8 cellular contexts compared by ENCODE assay signal in the genomic region with DNA sequence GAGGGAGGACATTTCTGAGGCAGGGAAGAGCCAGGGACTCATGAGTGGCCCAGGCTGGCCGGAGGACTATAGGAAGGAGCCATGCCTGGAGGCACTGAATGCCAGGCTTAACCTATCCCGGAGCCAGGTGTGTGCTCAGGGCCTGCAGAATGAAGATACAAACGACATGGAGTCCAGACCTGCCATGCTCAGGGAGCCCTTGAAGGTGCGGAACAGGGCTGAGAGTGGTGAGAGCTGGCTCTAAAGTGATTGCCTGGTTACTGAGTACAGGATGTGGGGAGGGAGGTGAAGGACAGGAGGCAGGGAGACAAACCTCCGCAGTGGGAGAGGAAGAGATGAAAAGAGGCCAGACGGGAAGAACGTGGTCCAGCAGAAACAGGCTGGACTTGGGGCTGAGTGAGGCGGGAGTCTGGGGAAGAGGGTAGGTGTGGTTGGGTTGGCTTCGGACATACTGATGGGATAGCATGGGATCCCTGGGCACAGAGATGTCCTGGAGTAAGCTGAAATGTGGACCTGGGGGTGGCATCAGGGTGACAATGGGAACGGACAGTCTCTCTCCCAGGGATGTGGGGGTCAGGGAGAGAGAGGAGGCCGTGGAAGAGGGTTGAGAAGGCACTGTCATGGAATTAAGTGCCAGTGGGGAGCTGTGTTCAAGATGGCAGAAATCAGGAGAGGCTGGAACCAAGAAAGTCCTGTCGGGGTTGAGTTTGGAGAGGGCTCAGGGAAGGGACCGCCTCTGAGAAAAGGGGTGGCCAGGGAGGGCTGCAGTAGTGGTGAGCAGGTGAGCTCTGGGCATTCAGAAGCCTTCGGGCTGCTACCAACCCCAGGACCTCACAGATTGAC. TPM values are rescaled to one million over a fixed set of nuclear protein-coding genes. Genes with fewer than 3 reads are reported as not detected.
DNase-seq lines count a peak whose midpoint lies in the region; ATAC-seq, FAIRE-seq and TF ChIP-seq lines count a peak whose summit lies in the region.

No MANE protein-coding gene starts in this region.

- H3K9me3 Mint-ChIP-seq in activated T-cell treated with anti-CD3 and anti-CD28 coated beads, Interleukin-2, amount 50 U/mL, for 4 hours: no peaks in the 10 kb centered on the region
- H3K9me3 Mint-ChIP-seq in type B pancreatic cell: no peaks in the 10 kb centered on the region

- H3K27ac ChIP-seq in adrenal gland: peak overlapping the region; percentile 91 to 95 (median 93)
- peak overlapping the region; percentile 100 for H3K27ac ChIP-seq in HepG2 (ENCODE audit: extremely low read length, insufficient read depth, low read length)

- H3K36me3 ChIP-seq in adrenal gland (replicated peaks in 1 of 2) (peaks cover 0 to 67% of the 10 kb centered on the region in 2 donors), HepG2 (replicated peaks in 1 of 2; ENCODE audit: control insufficient read depth in 1 of 2, insufficient read depth in 2 of 2, low read length in 2 of 2) (peaks cover 19 to 49% of the 10 kb centered on the region in 2 experiments; a peak in 4 of 5 replicates)

- peak overlapping the region; percentile 95 for H3K9ac ChIP-seq in HepG2 (ENCODE audit: insufficient read depth, low read depth, low read length)

- no peaks in the 10 kb centered on the region for H4K20me1 ChIP-seq in HepG2 (ENCODE audit: insufficient read depth, low read length)

- CTCF ChIA-PET in HepG2 (lab: Yijun Ruan, JAX; ENCODE audit: low intra/inter-chr PET ratio, low total read pairs): no interaction called here

- intact Hi-C loops in adrenal gland (cut with DNase I) (no loop called here), HepG2 (cut with micrococcal nuclease; ENCODE audit: unreplicated experiment) (no loop called here)

- no peaks in the 10 kb centered on the region for H3K27me3 Mint-ChIP-seq in activated T-cell treated with anti-CD3 and anti-CD28 coated beads, Interleukin-2, amount 50 U/mL, for 4 hours (ENCODE audit: low read depth)
- no peaks in the 10 kb centered on the region for H3K27me3 Mint-ChIP-seq in type B pancreatic cell

- no peak overlapping the region for H2AFZ ChIP-seq in HepG2 (ENCODE audit: low read length)

- POLR2A ChIA-PET in HepG2 (lab: Yijun Ruan, JAX): interaction anchor here (0.8 to 7.7 kb wide), 14 partner anchors 8 to 114 kb away, joined by 3 to 66 read pairs (median 8); partner anchors contain the start of genes GRK2, POLD4, PPP1CA and RAD9A

- TSS peak; percentile 90 for BruUV-seq in HepG2 (replicated peaks; lab: Mats Ljungman, UMichigan)

- WGBS in adrenal gland, 4 donors: 63 to 74% (median 67%) methylated on average over 14 of the region's 14 CpGs
- WGBS in HepG2 (ENCODE audit: low lambda C conversion rate): 89% methylated on average over 14 of the region's 14 CpGs

- peak overlapping the region; percentile 99 for H3K4me2 ChIP-seq in HepG2 (ENCODE audit: low read depth, low read length)

- peak overlapping the region in 1 of 4 donors; percentile 61 for H3K4me3 ChIP-seq in adrenal gland
- peak overlapping the region in 2 of 3 experiments; percentile 69 to 94; a peak in 4 of 6 replicates for H3K4me3 ChIP-seq in HepG2 (replicated peaks in 1 of 3; ENCODE audit: insufficient read depth in 1 of 3, low read depth in 2 of 3, low read length in 3 of 3)

- no peak for DNase-seq in activated T-cell treated with anti-CD3 and anti-CD28 coated beads, Interleukin-2, amount 50 U/mL, for 4 hours
- DNase-seq in activated T-cell treated with anti-CD3 and anti-CD28 coated beads for 4 hours (no peak), adrenal gland (no peak), HepG2 (ENCODE audit: low spot score) (no peak), type B pancreatic cell (ENCODE audit: extremely low spot score, unreplicated experiment) (no peak), NCI-H446 (lab: John Stamatoyannopoulos, UW) (no peak)
- no peak for DNase-seq in activated CD4-positive, CD25-positive, alpha-beta regulatory T cell treated with anti-CD3 and anti-CD28 coated beads, Interleukin-2, amount 50 U/mL, for 72 hours

- in situ Hi-C loops in HepG2 (cut with HindIII; ENCODE audit: extremely low pct_ligation_motif_present, low pct_unique_long_range_greater_than_20kb): no loop called here

- H3K79me2 ChIP-seq in HepG2 (ENCODE audit: insufficient read depth, low read length): peaks cover 13% of the 10 kb centered on the region

- TF ChIP-seq EP300 in HepG2 (IDR thresholded peaks at IDR 0.05; ENCODE audit: low read depth in 2 of 2, low read length in 2 of 2) (no peak), HepG2 (CRISPR knock-in tag; IDR thresholded peaks at IDR 0.05; ENCODE audit: borderline replicate concordance) (no peak)

- peaks cover 51% of the 10 kb centered on the region for H3K4me1 Mint-ChIP-seq in activated T-cell treated with anti-CD3 and anti-CD28 coated beads, Interleukin-2, amount 50 U/mL, for 4 hours (ENCODE audit: low read depth)
- H3K4me1 Mint-ChIP-seq in type B pancreatic cell (ENCODE audit: unreplicated experiment): peaks cover 13% of the 10 kb centered on the region

- no peak for FAIRE-seq in HepG2 (lab: Jason Lieb, UNC)

- ATAC-seq in activated T-cell treated with anti-CD3 and anti-CD28 coated beads, Interleukin-2, amount 50 U/mL, for 4 hours: no peak
- ATAC-seq in HepG2 (peak; percentile 2), HG03439 (IDR thresholded peaks at IDR 0.05; ENCODE audit: unreplicated experiment) (no peak)

- TF ChIP-seq CTCF in adrenal gland (IDR thresholded peaks at IDR 0.05) (peak in 1 of 6 experiments; percentile 2), HepG2 (CRISPR knock-in tag; IDR thresholded peaks at IDR 0.05) (no peak), type B pancreatic cell (conservative IDR thresholded peaks at IDR 0.05) (no peak)

- no peaks in the 10 kb centered on the region for H3K27me3 ChIP-seq in adrenal gland
- no peaks in the 10 kb centered on the region for H3K27me3 ChIP-seq in HepG2 (ENCODE audit: control insufficient read depth in 1 of 2, insufficient read depth in 2 of 2, low read length in 2 of 2)

- TF ChIP-seq POLR2A in adrenal gland (IDR thresholded peaks at IDR 0.05) (no peak), HepG2 (IDR thresholded peaks at IDR 0.05; ENCODE audit: insufficient read depth in 1 of 2, low read depth in 2 of 2, low read length in 2 of 2) (no peak)

- H3K27ac Mint-ChIP-seq in type B pancreatic cell: peak overlapping the region; percentile 89

- peaks cover 18 to 27% of the 10 kb centered on the region in 2 donors for H3K4me1 ChIP-seq in adrenal gland (replicated peaks in 1 of 2)
- peaks cover 37% of the 10 kb centered on the region for H3K4me1 ChIP-seq in HepG2 (ENCODE audit: insufficient read depth, low read length)

- no peak for TF ChIP-seq RAD21 in HepG2 (CRISPR knock-in tag; IDR thresholded peaks at IDR 0.05)

- H3K36me3 Mint-ChIP-seq in activated T-cell treated with anti-CD3 and anti-CD28 coated beads, Interleukin-2, amount 50 U/mL, for 4 hours (ENCODE audit: insufficient read depth): peaks cover 7% of the 10 kb centered on the region
- peaks cover 2% of the 10 kb centered on the region for H3K36me3 Mint-ChIP-seq in type B pancreatic cell

- H3K9me3 ChIP-seq in adrenal gland (replicated peaks in 1 of 3) (no peaks in the 10 kb centered on the region), HepG2 (ENCODE audit: low read length) (no peaks in the 10 kb centered on the region)

- peak overlapping the region; percentile 66 for H3K4me3 Mint-ChIP-seq in activated T-cell treated with anti-CD3 and anti-CD28 coated beads, Interleukin-2, amount 50 U/mL, for 4 hours
- H3K4me3 Mint-ChIP-seq in type B pancreatic cell: peak overlapping the region; percentile 83

RNA-seq across cellular contexts. Expression of gene ANKRD13D, which starts 1.5 kb away (rescaled TPM):
- total RNA-seq in activated T-cell treated with anti-CD3 and anti-CD28 coated beads, Interleukin-2, amount 50 U/mL, for 4 hours: 10 to 100 TPM; 67.7 to 75.4 (median 69.8) TPM
- total RNA-seq in adrenal gland: 10 to 100 TPM in 7 of 8 donors, 1 to 10 TPM in 1; 9.2 to 52.9 (median 40.4) TPM
- 100 to 1,000 TPM in 1 of 3 donors, 10 to 100 TPM in 1, 1 to 10 TPM in 1; 8.7 to 205 (median 99.8) TPM for polyA plus RNA-seq in adrenal gland
- 4.8 and 18.6 TPM in 2 replicates for total RNA-seq in HepG2 (2016; rRNA removed; fragmentation: Illumina TruSeq; extraction: Trizol)
- total RNA-seq in HepG2 (2016; cell fraction: cytosol; rRNA removed; fragmentation: Illumina TruSeq; extraction: Trizol; ENCODE audit: low read depth): 27.6 and 29.6 TPM in 2 replicates
- total RNA-seq in HepG2 (2016; cell fraction: insoluble cytoplasmic fraction; rRNA removed; fragmentation: Illumina TruSeq; extraction: Trizol): 5.9 and 17.7 TPM in 2 replicates
- total RNA-seq in HepG2 (2016; cell fraction: membrane; rRNA removed; fragmentation: Illumina TruSeq; extraction: Trizol): 13.2 and 14.7 TPM in 2 replicates
- 26.2 and 27.8 TPM in 2 replicates for total RNA-seq in HepG2 (2016; cell fraction: nucleus; rRNA removed; fragmentation: Illumina TruSeq; extraction: Trizol)
- 27.3 and 35.5 TPM in 2 replicates for polyA plus RNA-seq in HepG2 (2011; rRNA removed)
- 14.4 and 20.5 TPM in 2 replicates for polyA plus RNA-seq in HepG2 (2011; cell fraction: cytosol; rRNA removed)
- polyA plus RNA-seq in HepG2 (2011; cell fraction: nucleus; rRNA removed): 139 and 163 TPM in 2 replicates
- polyA plus RNA-seq in HepG2 (2012): 9.7 and 17.4 TPM in 2 replicates
- 7.4 TPM in 2 replicates for polyA plus RNA-seq in HepG2 (2016; cell fraction: cytosol; fragmentation: Illumina TruSeq; extraction: Trizol; ENCODE audit: low read depth)
- 5.1 and 7.5 TPM in 2 replicates for polyA plus RNA-seq in HepG2 (2016; cell fraction: insoluble cytoplasmic fraction; fragmentation: Illumina TruSeq; extraction: Trizol; ENCODE audit: low read depth)
- polyA plus RNA-seq in HepG2 (2016; cell fraction: membrane; fragmentation: Illumina TruSeq; extraction: Trizol; ENCODE audit: low read depth): 10.9 and 11.1 TPM in 2 replicates
- 77.4 and 86.1 TPM in 2 replicates for polyA plus RNA-seq in HepG2 (2016; cell fraction: nucleus; fragmentation: Illumina TruSeq; extraction: Trizol; ENCODE audit: insufficient read depth, low read depth)
- 27.0 and 38.7 TPM in 2 replicates for polyA minus RNA-seq in HepG2 (2011; rRNA and poly(A)+ RNA removed; ENCODE audit: low replicate concordance)
- polyA minus RNA-seq in HepG2 (2011; cell fraction: cytosol; rRNA and poly(A)+ RNA removed): 4.4 and 7.0 TPM in 2 replicates
- 38.2 and 45.5 TPM in 2 replicates for polyA minus RNA-seq in HepG2 (2011; cell fraction: nucleus; rRNA and poly(A)+ RNA removed)
- total RNA-seq in type B pancreatic cell (ENCODE audit: low replicate concordance): 70.5 and 80.9 TPM in 2 replicates

RNA-seq across cellular contexts. Expression of gene SSH3, which starts 15.8 kb away (rescaled TPM):
- total RNA-seq in activated T-cell treated with anti-CD3 and anti-CD28 coated beads, Interleukin-2, amount 50 U/mL, for 4 hours: 1 to 10 TPM; 4.8 to 7.2 (median 6.6) TPM
- total RNA-seq in adrenal gland (10 to 100 TPM; 10.8 to 31.2 (median 25.7) TPM), HepG2 (2016; rRNA removed; fragmentation: Illumina TruSeq; extraction: Trizol) (7.5 and 12.4 TPM in 2 replicates), type B pancreatic cell (ENCODE audit: low replicate concordance) (32.0 and 40.9 TPM in 2 replicates)
- polyA plus RNA-seq in adrenal gland (10 to 100 TPM in 2 of 3 donors, 1 to 10 TPM in 1; 4.2 to 35.2 (median 21.8) TPM), HepG2 (2011; rRNA removed) (18.6 and 18.8 TPM in 2 replicates)
- total RNA-seq in HepG2 (2016; cell fraction: cytosol; rRNA removed; fragmentation: Illumina TruSeq; extraction: Trizol; ENCODE audit: low read depth): 2.6 and 4.3 TPM in 2 replicates
- 5.5 and 11.6 TPM in 2 replicates for total RNA-seq in HepG2 (2016; cell fraction: insoluble cytoplasmic fraction; rRNA removed; fragmentation: Illumina TruSeq; extraction: Trizol)
- total RNA-seq in HepG2 (2016; cell fraction: membrane; rRNA removed; fragmentation: Illumina TruSeq; extraction: Trizol): 5.3 and 7.4 TPM in 2 replicates
- total RNA-seq in HepG2 (2016; cell fraction: nucleus; rRNA removed; fragmentation: Illumina TruSeq; extraction: Trizol): 13.3 and 15.7 TPM in 2 replicates
- 5.6 and 8.3 TPM in 2 replicates for polyA plus RNA-seq in HepG2 (2011; cell fraction: cytosol; rRNA removed)
- 74.8 and 103 TPM in 2 replicates for polyA plus RNA-seq in HepG2 (2011; cell fraction: nucleus; rRNA removed)
- polyA plus RNA-seq in HepG2 (2012): 15.3 and 17.6 TPM in 2 replicates
- 4.4 and 5.1 TPM in 2 replicates for polyA plus RNA-seq in HepG2 (2016; cell fraction: cytosol; fragmentation: Illumina TruSeq; extraction: Trizol; ENCODE audit: low read depth)
- polyA plus RNA-seq in HepG2 (2016; cell fraction: insoluble cytoplasmic fraction; fragmentation: Illumina TruSeq; extraction: Trizol; ENCODE audit: low read depth): 8.5 and 13.0 TPM in 2 replicates
- polyA plus RNA-seq in HepG2 (2016; cell fraction: membrane; fragmentation: Illumina TruSeq; extraction: Trizol; ENCODE audit: low read depth): 7.7 and 10.7 TPM in 2 replicates
- polyA plus RNA-seq in HepG2 (2016; cell fraction: nucleus; fragmentation: Illumina TruSeq; extraction: Trizol; ENCODE audit: insufficient read depth, low read depth): 31.0 and 36.7 TPM in 2 replicates
- 9.3 and 33.1 TPM in 2 replicates for polyA minus RNA-seq in HepG2 (2011; rRNA and poly(A)+ RNA removed; ENCODE audit: low replicate concordance)
- polyA minus RNA-seq in HepG2 (2011; cell fraction: cytosol; rRNA and poly(A)+ RNA removed): 5.9 and 7.6 TPM in 2 replicates
- polyA minus RNA-seq in HepG2 (2011; cell fraction: nucleus; rRNA and poly(A)+ RNA removed): 12.7 and 14.4 TPM in 2 replicates

RNA-seq across cellular contexts. Expression of gene GRK2, which starts 21.3 kb away (rescaled TPM):
- 100 to 1,000 TPM; 152 to 172 (median 171) TPM for total RNA-seq in activated T-cell treated with anti-CD3 and anti-CD28 coated beads, Interleukin-2, amount 50 U/mL, for 4 hours
- total RNA-seq in adrenal gland (10 to 100 TPM; 43.4 to 73.7 (median 59.6) TPM), HepG2 (2016; rRNA removed; fragmentation: Illumina TruSeq; extraction: Trizol) (26.3 and 31.3 TPM in 2 replicates), type B pancreatic cell (ENCODE audit: low replicate concordance) (53.1 and 62.2 TPM in 2 replicates)
- polyA plus RNA-seq in adrenal gland (100 to 1,000 TPM in 1 of 3 donors, 10 to 100 TPM in 2; 26.4 to 159 (median 71.3) TPM), HepG2 (2011; rRNA removed) (42.4 and 66.8 TPM in 2 replicates)
- 26.5 and 26.8 TPM in 2 replicates for total RNA-seq in HepG2 (2016; cell fraction: cytosol; rRNA removed; fragmentation: Illumina TruSeq; extraction: Trizol; ENCODE audit: low read depth)
- 21.7 and 32.4 TPM in 2 replicates for total RNA-seq in HepG2 (2016; cell fraction: insoluble cytoplasmic fraction; rRNA removed; fragmentation: Illumina TruSeq; extraction: Trizol)
- total RNA-seq in HepG2 (2016; cell fraction: membrane; rRNA removed; fragmentation: Illumina TruSeq; extraction: Trizol): 46.5 and 47.3 TPM in 2 replicates
- total RNA-seq in HepG2 (2016; cell fraction: nucleus; rRNA removed; fragmentation: Illumina TruSeq; extraction: Trizol): 25.3 and 29.3 TPM in 2 replicates
- 34.8 and 51.8 TPM in 2 replicates for polyA plus RNA-seq in HepG2 (2011; cell fraction: cytosol; rRNA removed)
- 202 and 278 TPM in 2 replicates for polyA plus RNA-seq in HepG2 (2011; cell fraction: nucleus; rRNA removed)
- 39.1 and 39.9 TPM in 2 replicates for polyA plus RNA-seq in HepG2 (2012)
- 19.6 and 21.3 TPM in 2 replicates for polyA plus RNA-seq in HepG2 (2016; cell fraction: cytosol; fragmentation: Illumina TruSeq; extraction: Trizol; ENCODE audit: low read depth)
- polyA plus RNA-seq in HepG2 (2016; cell fraction: insoluble cytoplasmic fraction; fragmentation: Illumina TruSeq; extraction: Trizol; ENCODE audit: low read depth): 24.6 and 30.4 TPM in 2 replicates
- polyA plus RNA-seq in HepG2 (2016; cell fraction: membrane; fragmentation: Illumina TruSeq; extraction: Trizol; ENCODE audit: low read depth): 34.4 and 41.1 TPM in 2 replicates
- polyA plus RNA-seq in HepG2 (2016; cell fraction: nucleus; fragmentation: Illumina TruSeq; extraction: Trizol; ENCODE audit: insufficient read depth, low read depth): 65.6 and 70.5 TPM in 2 replicates
- polyA minus RNA-seq in HepG2 (2011; rRNA and poly(A)+ RNA removed; ENCODE audit: low replicate concordance): 142 and 187 TPM in 2 replicates
- polyA minus RNA-seq in HepG2 (2011; cell fraction: cytosol; rRNA and poly(A)+ RNA removed): 39.4 and 40.8 TPM in 2 replicates
- 41.1 and 50.2 TPM in 2 replicates for polyA minus RNA-seq in HepG2 (2011; cell fraction: nucleus; rRNA and poly(A)+ RNA removed)
